In the genomic region with DNA sequence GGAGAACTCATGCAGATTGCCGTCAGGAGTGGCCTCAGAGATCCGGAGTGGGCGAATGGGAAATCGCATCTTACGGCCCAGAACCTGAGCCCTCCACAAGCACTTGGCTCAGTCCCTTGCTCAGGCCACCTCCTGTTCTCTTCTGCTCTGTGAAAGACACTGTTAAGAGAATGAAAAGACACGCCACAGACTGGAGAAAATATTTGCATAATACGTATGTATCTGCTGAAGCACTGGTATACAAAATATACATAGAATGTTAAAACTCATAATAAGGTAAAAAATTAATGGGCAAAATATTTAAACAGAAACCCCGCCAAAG, we compare ENCODE assay signal across 8 cellular contexts. TPM values are rescaled to one million over a fixed set of nuclear protein-coding genes. Genes with fewer than 3 reads are reported as not detected.
DNase-seq lines count a peak whose midpoint lies in the region; ATAC-seq and TF ChIP-seq lines count a peak whose summit lies in the region.

No MANE protein-coding gene starts in this region.

- no peaks in the 10 kb centered on the region for H3K36me3 ChIP-seq in neural progenitor cell

- peak overlapping the region; percentile 68 for H3K4me3 Mint-ChIP-seq in central memory CD8-positive, alpha-beta T cell
- H3K4me3 Mint-ChIP-seq in neural progenitor cell, result peak overlapping the region; percentile 93

- H3K4me2 ChIP-seq in neural progenitor cell, result peak overlapping the region; percentile 85

- peaks cover 3% of the 10 kb centered on the region for H3K4me1 ChIP-seq in neural progenitor cell

- no peak overlapping the region for H3K9ac ChIP-seq in neural progenitor cell

- no peak for DNase-seq in central memory CD8-positive, alpha-beta T cell (ENCODE audit: low spot score in 2 of 2)
- DNase-seq in neural progenitor cell (ENCODE audit: low spot score) (no peak), sciatic nerve (ENCODE audit: low spot score) (no peak), NCI-H2081 treated with DMSO at 0.1 percent for 48 hours (lab: John Stamatoyannopoulos, UW) (no peak)

- peak; percentile 32 for ATAC-seq in GM18498 (IDR thresholded peaks at IDR 0.05; ENCODE audit: unreplicated experiment)
- peak; percentile 15 for ATAC-seq in HG03442 (IDR thresholded peaks at IDR 0.05; ENCODE audit: unreplicated experiment)
- no peak for ATAC-seq in central memory CD8-positive, alpha-beta T cell (replicated peaks; ENCODE audit: extremely low read depth, poor library complexity, severe bottlenecking)
- ATAC-seq in GM19467 (IDR thresholded peaks at IDR 0.05; ENCODE audit: unreplicated experiment), result no peak
- ATAC-seq in sciatic nerve, result no peak
- ATAC-seq in GM18867 (IDR thresholded peaks at IDR 0.05; ENCODE audit: unreplicated experiment), result no peak

- peaks cover 4% of the 10 kb centered on the region for H3K36me3 Mint-ChIP-seq in central memory CD8-positive, alpha-beta T cell (ENCODE audit: insufficient read depth)
- no peaks in the 10 kb centered on the region for H3K36me3 Mint-ChIP-seq in neural progenitor cell

- intact Hi-C loops in sciatic nerve (cut with DNase I), result no loop called here

- peaks cover 13% of the 10 kb centered on the region for H3K4me1 Mint-ChIP-seq in central memory CD8-positive, alpha-beta T cell
- H3K4me1 Mint-ChIP-seq in neural progenitor cell, result peaks cover 6% of the 10 kb centered on the region

- H3K27ac Mint-ChIP-seq in central memory CD8-positive, alpha-beta T cell (ENCODE audit: low read depth), result no peak overlapping the region
- no peak overlapping the region for H3K27ac Mint-ChIP-seq in neural progenitor cell

- no peak overlapping the region for H2AFZ ChIP-seq in neural progenitor cell (replicated peaks)

- no peaks in the 10 kb centered on the region for H3F3A ChIP-seq in neural progenitor cell (ENCODE audit: low read depth)

- no peaks in the 10 kb centered on the region for H3K79me2 ChIP-seq in neural progenitor cell (ENCODE audit: low read depth)

- H3K27me3 ChIP-seq in neural progenitor cell, result peaks cover 84% of the 10 kb centered on the region

- peaks cover 84% of the 10 kb centered on the region for H3K27me3 Mint-ChIP-seq in central memory CD8-positive, alpha-beta T cell
- peaks cover 26% of the 10 kb centered on the region for H3K27me3 Mint-ChIP-seq in neural progenitor cell (ENCODE audit: insufficient read depth, low read depth)

- no peak overlapping the region for H3K27ac ChIP-seq in neural progenitor cell

- peak overlapping the region; percentile 71 for H3K4me3 ChIP-seq in neural progenitor cell

- H4K20me1 ChIP-seq in neural progenitor cell (ENCODE audit: low read depth), result no peaks in the 10 kb centered on the region

- H3K9me3 ChIP-seq in neural progenitor cell (ENCODE audit: low read depth), result no peaks in the 10 kb centered on the region

- H3K9me3 Mint-ChIP-seq in central memory CD8-positive, alpha-beta T cell, result no peaks in the 10 kb centered on the region
- peaks cover 14% of the 10 kb centered on the region for H3K9me3 Mint-ChIP-seq in neural progenitor cell

- no peak for TF ChIP-seq CTCF in neural progenitor cell (IDR thresholded peaks at IDR 0.05)

RNA-seq across cellular contexts. Expression of gene POM121L2, which starts 0.8 kb away (rescaled TPM):
- total RNA-seq in neural progenitor cell (ENCODE audit: low replicate concordance) (not detected in 2 replicates), sciatic nerve (not detected)

Comparison
In these comparisons a context has a peak if more than half of its experiments do, and no peak if none do; other contexts are left out.
1. ATAC-seq: peak in GM18498 (single experiment) and HG03442 (single experiment); none in central memory CD8-positive, alpha-beta T cell (single experiment), GM19467 (single experiment), sciatic nerve (single experiment) and GM18867 (single experiment).